17 cellular contexts compared by ENCODE assay signal in the genomic region with DNA sequence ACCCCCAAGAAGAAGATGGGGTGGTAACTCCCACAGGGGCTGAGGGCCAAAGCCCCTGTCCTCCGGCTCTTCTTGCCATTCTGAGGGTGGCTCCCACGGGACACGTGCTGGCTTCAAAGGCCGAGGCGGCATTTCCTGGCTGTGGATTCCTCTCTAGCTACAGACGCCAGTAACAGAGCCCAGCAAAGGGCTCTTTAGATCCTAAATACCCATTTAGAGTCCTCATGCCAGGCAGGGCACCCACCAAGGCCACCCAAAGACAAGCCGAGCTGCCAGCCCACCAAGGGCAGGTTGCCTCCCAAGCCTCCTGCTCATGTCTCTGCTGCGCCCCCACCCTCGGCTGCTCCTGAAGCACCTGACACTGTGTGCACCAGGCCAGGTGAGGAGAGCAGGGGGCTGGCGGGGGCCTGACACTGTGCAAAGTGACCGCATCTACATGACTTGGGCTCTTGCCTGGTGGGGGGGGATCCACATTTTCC. TPM values are rescaled to one million over a fixed set of nuclear protein-coding genes. Genes with fewer than 3 reads are reported as not detected.
A peak's percentile ranks its signal among the peaks of the same experiment; 100 is the strongest.
DNase-seq lines count a peak whose midpoint lies in the region; ATAC-seq, FAIRE-seq and TF ChIP-seq lines count a peak whose summit lies in the region.
"Had no signal": no experiment of that assay in that cellular context is flagged by ENCODE, and none has a peak within 500 bp of the region (broad histone marks: within the 10 kb centered on the region; RNA-seq: fewer than 3 reads in every experiment).

No MANE protein-coding gene starts in this region.

- FAIRE-seq in K562 (lab: Jason Lieb, UNC), result no peak
- FAIRE-seq: A204.1, GM12892, GM19239 had no signal

- no peak overlapping the region for H2AFZ ChIP-seq in K562 (ENCODE audit: low read depth, low read length)

- H3K9ac ChIP-seq in K562 (ENCODE audit: insufficient read depth in 1 of 2, low read depth in 2 of 2, low read length in 2 of 2), result no peak overlapping the region

- H3K36me3 ChIP-seq in H7 (replicated peaks; ENCODE audit: control insufficient read depth, insufficient read depth, low read length) (no peaks in the 10 kb centered on the region), K562 (ENCODE audit: control insufficient read depth, insufficient read depth, low read length) (peaks cover 36% of the 10 kb centered on the region; the same call in 1 of the 3 replicates), mucosa of descending colon (ENCODE audit: low read depth) (no peaks in the 10 kb centered on the region)

- no peak overlapping the region for H3K4me2 ChIP-seq in K562 (ENCODE audit: insufficient read depth, low read length)

- no peak for TF ChIP-seq RAD21 in K562 (CRISPR knock-in tag; conservative IDR thresholded peaks at IDR 0.05 in 1 of 2, IDR thresholded peaks at IDR 0.05 in 1 of 2)

- 0 out of 2 replicates have a peak, but pooled peaks cover 3% of the 10 kb centered on the region for H4K20me1 ChIP-seq in K562 (replicated peaks; ENCODE audit: control insufficient read depth, insufficient read depth, low read length)

- no peaks in the 10 kb centered on the region for H3K9me3 ChIP-seq in K562 (replicated peaks; ENCODE audit: control insufficient read depth, insufficient read depth, low read depth, low read length)
- no peaks in the 10 kb centered on the region for H3K9me3 ChIP-seq in mucosa of descending colon

- TF ChIP-seq POLR2A in K562 (conservative IDR thresholded peaks at IDR 0.05), result no peak

- WGBS in K562 (ENCODE audit: insufficient coverage, low coverage, missing lambda C conversion rate), result 93% methylated on average over 11 of the region's 11 CpGs

- TF ChIP-seq CTCF in K562 (IDR thresholded peaks at IDR 0.05 in 2 of 3, conservative IDR thresholded peaks at IDR 0.05 in 1 of 3; ENCODE audit: insufficient read depth in 2 of 3, low read depth in 1 of 3, low read length in 3 of 3) (no peak), mucosa of descending colon (IDR thresholded peaks at IDR 0.05) (no peak)

- POLR2A ChIA-PET in K562 (lab: Yijun Ruan, JAX), result interaction anchor here (0.6 to 0.7 kb wide), 2 partner anchors 21 to 393 kb away, joined by 3 read pairs; no protein-coding TSS in a partner anchor

- DNase-seq in H7, result peak; percentile 39
- no peak for DNase-seq in K562 (ENCODE audit: extremely low read depth in 1 of 4, low spot score in 3 of 4)
- peak in 2 of 3 donors; percentile 32 to 51 for DNase-seq in mucosa of descending colon
- no peak for DNase-seq in iPS-NIHi7 (ENCODE audit: extremely low spot score)
- DNase-seq in NCI-H1436 treated with DMSO at 0.1 percent for 48 hours (lab: John Stamatoyannopoulos, UW), result no peak
- no peak for DNase-seq in NCI-H187 (lab: John Stamatoyannopoulos, UW)
- no peak for DNase-seq in activated gamma-delta T cell treated with Interleukin-2 at 50 U/mL for 16 hours
- DNase-seq: CD8-positive, alpha-beta T cell; COR-L47; DND-41; GDM1; GOT3; HCEC 1CT; HFFc6 had no signal

- no peak overlapping the region for H3K27ac ChIP-seq in K562 (ENCODE audit: extremely low read depth, low read depth, low read length)

- H3K4me3 ChIP-seq in H7 (ENCODE audit: insufficient read depth, low read depth, low read length), result no peak overlapping the region
- no peak overlapping the region for H3K4me3 ChIP-seq in K562
- no peak overlapping the region for H3K4me3 ChIP-seq in mucosa of descending colon

- no peaks in the 10 kb centered on the region for H3K9me1 ChIP-seq in K562 (ENCODE audit: control insufficient read depth, insufficient read depth, low read length)

- BruUV-seq in K562 (replicated peaks; lab: Mats Ljungman, UMichigan), result no TSS peak

- H3K79me2 ChIP-seq in K562 (ENCODE audit: control insufficient read depth, insufficient read depth, low read length), result peaks cover 11% of the 10 kb centered on the region

- intact Hi-C loops in K562 (cut with micrococcal nuclease) (no loop called here), mucosa of descending colon (cut with DNase I, micrococcal nuclease) (no loop called here)

- no peak for TF ChIP-seq EP300 in K562 (IDR thresholded peaks at IDR 0.05; ENCODE audit: low read length)

- H3K27me3 ChIP-seq in H7 (ENCODE audit: control insufficient read depth, insufficient read depth, low read length) (no peaks in the 10 kb centered on the region), K562 (ENCODE audit: control insufficient read depth in 2 of 2, insufficient read depth in 2 of 2, low read length in 2 of 2) (no peaks in the 10 kb centered on the region)

- H3K4me1 ChIP-seq in K562 (replicated peaks in 1 of 2; ENCODE audit: control insufficient read depth in 2 of 2, insufficient read depth in 2 of 2, low read length in 2 of 2) (peaks cover 0 to 77% of the 10 kb centered on the region in 2 experiments; a peak in 2 of 5 replicates), mucosa of descending colon (ENCODE audit: low read depth) (peaks cover 16% of the 10 kb centered on the region)

- in situ Hi-C loops in K562 (cut with MboI), result no loop called here

- ATAC-seq in K562 (no peak), mucosa of descending colon (no peak)
- ATAC-seq: CD8-positive, alpha-beta T cell had no signal

- CTCF ChIA-PET in K562 (lab: Yijun Ruan, JAX; ENCODE audit: low intra/inter-chr PET ratio), result no interaction called here

TF ChIP-seq in K562, 482 proteins besides CTCF, POLR2A, EP300 and RAD21 (continues in another document):
- TF ChIP-seq SP1 (CRISPR knock-in tag; IDR thresholded peaks at IDR 0.05) (no peak), MYC (IDR thresholded peaks at IDR 0.05; ENCODE audit: low read depth, low read length) (no peak), MYC (CRISPR knock-in tag; IDR thresholded peaks at IDR 0.05; ENCODE audit: borderline replicate concordance, low read depth) (no peak), ZBTB33 (CRISPR knock-in tag; IDR thresholded peaks at IDR 0.05) (no peak), POLR2G (IDR thresholded peaks at IDR 0.05; ENCODE audit: low read depth, low read length) (0 out of 2 replicates have a peak, but pooled peaks have one; percentile 2)

RNA-seq across cellular contexts. Expression of gene LRFN4, which starts 5.7 kb away (rescaled TPM):
- 62.5 and 65.4 TPM in 2 replicates for total RNA-seq in H7 (2014; rRNA removed; shearing (Covaris generic))
- total RNA-seq in K562 (2011; cell fraction: chromatin; rRNA removed; ENCODE audit: low replicate concordance), result 6.4 and 27.6 TPM in 2 replicates
- 47.9 and 52.9 TPM in 2 replicates for total RNA-seq in K562 (2011; cell fraction: nucleolus; rRNA removed)
- total RNA-seq in K562 (2011; cell fraction: nucleoplasm; rRNA removed), result 13.7 and 16.8 TPM in 2 replicates
- 41.3 and 53.0 TPM in 2 replicates for total RNA-seq in K562 (2014; rRNA removed)
- 1.1 and 1.5 TPM in 2 replicates for total RNA-seq in K562 (2014; rRNA removed; fragmentation: Illumina TruSeq; extraction: Trizol)
- 19.4 and 23.0 TPM in 2 replicates for total RNA-seq in K562 (2015; rRNA removed; fragmentation: Illumina TruSeq; extraction: Trizol)
- 59.5 and 60.1 TPM in 2 replicates for total RNA-seq in K562 (2021)
- 6.7 and 11.3 TPM in 2 replicates for polyA plus RNA-seq in K562 (2011; rRNA removed)
- polyA plus RNA-seq in K562 (2011; cell fraction: cytosol; rRNA removed), result 17.4 and 75.5 TPM in 2 replicates
- 36.1 and 82.9 TPM in 2 replicates for polyA plus RNA-seq in K562 (2011; cell fraction: nucleus; rRNA removed)
- polyA plus RNA-seq in K562 (2012), result 18.4 and 21.2 TPM in 2 replicates
- 1.1 and 9.0 TPM in 2 replicates for polyA plus RNA-seq in K562 (2014; fragmentation: Illumina TruSeq; extraction: Trizol)
- under 1 TPM; 0.10 to 0.14 TPM for polyA plus RNA-seq in K562 (2014; fragmentation: Nextera tagmentation; extraction: Ambion mirVana)
- polyA plus RNA-seq in K562 (2014; rRNA removed), result 31.5 and 32.3 TPM in 2 replicates
- polyA minus RNA-seq in K562 (2011; rRNA and poly(A)+ RNA removed), result 1.4 and 3.4 TPM in 2 replicates
- 23.3 and 29.6 TPM in 2 replicates for polyA minus RNA-seq in K562 (2011; cell fraction: cytosol; rRNA and poly(A)+ RNA removed)
- polyA minus RNA-seq in K562 (2011; cell fraction: nucleus; rRNA and poly(A)+ RNA removed), result 12.9 and 13.5 TPM in 2 replicates
- total RNA-seq in mucosa of descending colon, result 10 to 100 TPM; 20.3 to 29.1 (median 27.8) TPM

RNA-seq across cellular contexts. Expression of gene RCE1, which starts 19.4 kb away (rescaled TPM):
- 43.1 and 50.6 TPM in 2 replicates for total RNA-seq in H7 (2014; rRNA removed; shearing (Covaris generic))
- 20.0 and 55.8 TPM in 2 replicates for total RNA-seq in K562 (2011; cell fraction: chromatin; rRNA removed; ENCODE audit: low replicate concordance)
- total RNA-seq in K562 (2011; cell fraction: nucleolus; rRNA removed), result 76.0 and 85.1 TPM in 2 replicates
- total RNA-seq in K562 (2011; cell fraction: nucleoplasm; rRNA removed), result 47.9 and 52.4 TPM in 2 replicates
- 41.3 and 41.5 TPM in 2 replicates for total RNA-seq in K562 (2014; rRNA removed)
- 8.8 and 10.6 TPM in 2 replicates for total RNA-seq in K562 (2014; rRNA removed; fragmentation: Illumina TruSeq; extraction: Trizol)
- 17.8 and 18.7 TPM in 2 replicates for total RNA-seq in K562 (2015; rRNA removed; fragmentation: Illumina TruSeq; extraction: Trizol)
- 26.3 and 27.7 TPM in 2 replicates for total RNA-seq in K562 (2021)
- 13.9 and 25.0 TPM in 2 replicates for polyA plus RNA-seq in K562 (2011; rRNA removed)
- polyA plus RNA-seq in K562 (2011; cell fraction: cytosol; rRNA removed), result 36.6 and 88.7 TPM in 2 replicates
- polyA plus RNA-seq in K562 (2011; cell fraction: nucleus; rRNA removed), result 50.0 and 76.3 TPM in 2 replicates
- 24.5 and 28.6 TPM in 2 replicates for polyA plus RNA-seq in K562 (2012)
- 15.1 and 20.9 TPM in 2 replicates for polyA plus RNA-seq in K562 (2014; fragmentation: Illumina TruSeq; extraction: Trizol)
- 1 to 10 TPM in 1 of 2 experiments, under 1 TPM in 1; 0.75 to 3.0 TPM for polyA plus RNA-seq in K562 (2014; fragmentation: Nextera tagmentation; extraction: Ambion mirVana)
- 31.1 and 31.9 TPM in 2 replicates for polyA plus RNA-seq in K562 (2014; rRNA removed)
- 6.2 and 7.5 TPM in 2 replicates for polyA minus RNA-seq in K562 (2011; rRNA and poly(A)+ RNA removed)
- 16.9 and 20.8 TPM in 2 replicates for polyA minus RNA-seq in K562 (2011; cell fraction: cytosol; rRNA and poly(A)+ RNA removed)
- 22.8 and 26.4 TPM in 2 replicates for polyA minus RNA-seq in K562 (2011; cell fraction: nucleus; rRNA and poly(A)+ RNA removed)
- total RNA-seq in mucosa of descending colon, result 10 to 100 TPM; 24.9 to 27.2 (median 27.2) TPM

Comparison
In these comparisons a context has a peak if more than half of its experiments do, and no peak if none do; other contexts are left out.
1. DNase-seq: peak in H7 (single experiment) and mucosa of descending colon (2 of 3); none in K562 (0 of 4), iPS-NIHi7 (single experiment), NCI-H1436 treated with DMSO at 0.1 percent for 48 hours (single experiment), NCI-H187 (0 of 2) and activated gamma-delta T cell treated with Interleukin-2 at 50 U/mL for 16 hours (single experiment).